Comparison of ENCODE assay signal across 15 cellular contexts in genomic region chr17:28705728-28706334, GRCh38. TPM values are rescaled to one million over a fixed set of nuclear protein-coding genes. Genes with fewer than 3 reads are reported as not detected.
DNase-seq lines count a peak whose midpoint lies in the region; ATAC-seq and TF ChIP-seq lines count a peak whose summit lies in the region.
"Had no signal": no experiment of that assay in that cellular context is flagged by ENCODE, and none has a peak within 500 bp of the region (broad histone marks: within the 10 kb centered on the region; RNA-seq: fewer than 3 reads in every experiment).

No MANE protein-coding gene starts in this region.

- no peak for TF ChIP-seq CTCF in osteocyte (IDR thresholded peaks at IDR 0.05)

- H3K9me3 Mint-ChIP-seq in activated T-cell treated with anti-CD3 and anti-CD28 coated beads, Interleukin-2, amount 50 U/mL, for 24 hours, result no peaks in the 10 kb centered on the region
- H3K9me3 Mint-ChIP-seq in activated T-cell treated with anti-CD3 and anti-CD28 coated beads, Interleukin-2, amount 50 U/mL, for 72 hours, result no peaks in the 10 kb centered on the region
- no peaks in the 10 kb centered on the region for H3K9me3 Mint-ChIP-seq in central memory CD8-positive, alpha-beta T cell
- no peaks in the 10 kb centered on the region for H3K9me3 Mint-ChIP-seq in osteocyte (ENCODE audit: unreplicated experiment)
- H3K9me3 Mint-ChIP-seq: activated CD4-positive, alpha-beta memory T cell treated with anti-CD3 and anti-CD28 coated beads for 36 hours had no signal

- no peak overlapping the region for H3K4me3 Mint-ChIP-seq in activated T-cell treated with anti-CD3 and anti-CD28 coated beads, Interleukin-2, amount 50 U/mL, for 24 hours
- H3K4me3 Mint-ChIP-seq in activated T-cell treated with anti-CD3 and anti-CD28 coated beads, Interleukin-2, amount 50 U/mL, for 72 hours, result no peak overlapping the region
- H3K4me3 Mint-ChIP-seq in central memory CD8-positive, alpha-beta T cell, result no peak overlapping the region
- H3K4me3 Mint-ChIP-seq in osteocyte (ENCODE audit: unreplicated experiment), result no peak overlapping the region
- H3K4me3 Mint-ChIP-seq: activated CD4-positive, alpha-beta memory T cell treated with anti-CD3 and anti-CD28 coated beads for 36 hours had no signal

- no peaks in the 10 kb centered on the region for H3K27me3 Mint-ChIP-seq in activated T-cell treated with anti-CD3 and anti-CD28 coated beads, Interleukin-2, amount 50 U/mL, for 24 hours
- H3K27me3 Mint-ChIP-seq in activated T-cell treated with anti-CD3 and anti-CD28 coated beads, Interleukin-2, amount 50 U/mL, for 72 hours (ENCODE audit: low read depth), result no peaks in the 10 kb centered on the region
- no peaks in the 10 kb centered on the region for H3K27me3 Mint-ChIP-seq in central memory CD8-positive, alpha-beta T cell
- H3K27me3 Mint-ChIP-seq in osteocyte (ENCODE audit: unreplicated experiment), result no peaks in the 10 kb centered on the region
- H3K27me3 Mint-ChIP-seq: activated CD4-positive, alpha-beta memory T cell treated with anti-CD3 and anti-CD28 coated beads for 36 hours had no signal

- DNase-seq in activated T-cell treated with anti-CD3 and anti-CD28 coated beads, Interleukin-2, amount 50 U/mL, for 24 hours, result no peak
- no peak for DNase-seq in activated T-cell treated with anti-CD3 and anti-CD28 coated beads, Interleukin-2, amount 50 U/mL, for 72 hours
- no peak for DNase-seq in central memory CD8-positive, alpha-beta T cell (ENCODE audit: low spot score in 2 of 2)
- DNase-seq in osteocyte (ENCODE audit: extremely low spot score, unreplicated experiment) (no peak), NCI-H128 (lab: John Stamatoyannopoulos, UW; ENCODE audit: unreplicated experiment) (no peak)
- DNase-seq: activated CD4-positive, alpha-beta memory T cell treated with anti-CD3 and anti-CD28 coated beads for 36 hours; activated effector memory CD4-positive, alpha-beta T cell treated with Interleukin-2 at 50 U/mL for 16 hours; body of pancreas; effector memory CD4-positive, alpha-beta T cell; foreskin keratinocyte; IMR-90; mammary epithelial cell; NCI-H1417; substantia nigra had no signal

- H3K4me1 Mint-ChIP-seq in activated T-cell treated with anti-CD3 and anti-CD28 coated beads, Interleukin-2, amount 50 U/mL, for 24 hours (ENCODE audit: low read depth), result peaks cover 5% of the 10 kb centered on the region
- peaks cover 6% of the 10 kb centered on the region for H3K4me1 Mint-ChIP-seq in activated T-cell treated with anti-CD3 and anti-CD28 coated beads, Interleukin-2, amount 50 U/mL, for 72 hours (ENCODE audit: low read depth)
- H3K4me1 Mint-ChIP-seq in central memory CD8-positive, alpha-beta T cell, result peaks cover 6% of the 10 kb centered on the region
- peaks cover 8% of the 10 kb centered on the region for H3K4me1 Mint-ChIP-seq in osteocyte (ENCODE audit: unreplicated experiment)

- peaks cover 67% of the 10 kb centered on the region for H3K36me3 Mint-ChIP-seq in activated T-cell treated with anti-CD3 and anti-CD28 coated beads, Interleukin-2, amount 50 U/mL, for 24 hours (ENCODE audit: low read depth)
- peaks cover 4 to 21% of the 10 kb centered on the region in 2 donors for H3K36me3 Mint-ChIP-seq in activated T-cell treated with anti-CD3 and anti-CD28 coated beads, Interleukin-2, amount 50 U/mL, for 72 hours (ENCODE audit: insufficient read depth in 2 of 2)
- H3K36me3 Mint-ChIP-seq in central memory CD8-positive, alpha-beta T cell (ENCODE audit: insufficient read depth), result peaks cover 18% of the 10 kb centered on the region
- peaks cover 17% of the 10 kb centered on the region for H3K36me3 Mint-ChIP-seq in osteocyte (ENCODE audit: unreplicated experiment)

- peak overlapping the region; percentile 61 for H3K27ac Mint-ChIP-seq in activated T-cell treated with anti-CD3 and anti-CD28 coated beads, Interleukin-2, amount 50 U/mL, for 24 hours
- H3K27ac Mint-ChIP-seq in activated T-cell treated with anti-CD3 and anti-CD28 coated beads, Interleukin-2, amount 50 U/mL, for 72 hours, result no peak overlapping the region
- peak overlapping the region; percentile 53 for H3K27ac Mint-ChIP-seq in central memory CD8-positive, alpha-beta T cell (ENCODE audit: low read depth)
- H3K27ac Mint-ChIP-seq in osteocyte (ENCODE audit: unreplicated experiment), result peak overlapping the region; percentile 23
- H3K27ac Mint-ChIP-seq: activated CD4-positive, alpha-beta memory T cell treated with anti-CD3 and anti-CD28 coated beads for 36 hours had no signal

- no peak for ATAC-seq in activated T-cell treated with anti-CD3 and anti-CD28 coated beads, Interleukin-2, amount 50 U/mL, for 72 hours (replicated peaks in 1 of 2)
- ATAC-seq in central memory CD8-positive, alpha-beta T cell (replicated peaks; ENCODE audit: extremely low read depth, poor library complexity, severe bottlenecking), result no peak
- ATAC-seq in HG03520 (IDR thresholded peaks at IDR 0.05; ENCODE audit: unreplicated experiment), result no peak
- ATAC-seq: body of pancreas, foreskin keratinocyte had no signal

RNA-seq across cellular contexts. Expression of gene PROCA1, which starts 5.9 kb away (rescaled TPM):
- 1 to 10 TPM; 8.0 to 9.6 TPM for total RNA-seq in activated T-cell treated with anti-CD3 and anti-CD28 coated beads, Interleukin-2, amount 50 U/mL, for 72 hours
- total RNA-seq in osteocyte, result 2.1 and 3.0 TPM in 2 replicates
- total RNA-seq: body of pancreas had no signal

RNA-seq across cellular contexts. Expression of gene RAB34, which starts 11.8 kb away (rescaled TPM):
- total RNA-seq in activated T-cell treated with anti-CD3 and anti-CD28 coated beads, Interleukin-2, amount 50 U/mL, for 72 hours, result 10 to 100 TPM; 10.4 to 17.3 TPM
- total RNA-seq in osteocyte, result 153 TPM in 2 replicates

RNA-seq across cellular contexts. Expression of gene RPL23A, which starts 14.0 kb away (rescaled TPM):
- 1,000 to 10,000 TPM; 2,006 to 2,174 TPM for total RNA-seq in activated T-cell treated with anti-CD3 and anti-CD28 coated beads, Interleukin-2, amount 50 U/mL, for 72 hours
- 1,390 and 1,395 TPM in 2 replicates for total RNA-seq in osteocyte

RNA-seq across cellular contexts. Expression of gene TLCD1, which starts 20.2 kb away (rescaled TPM):
- 1 to 10 TPM; 5.2 to 9.0 TPM for total RNA-seq in activated T-cell treated with anti-CD3 and anti-CD28 coated beads, Interleukin-2, amount 50 U/mL, for 72 hours
- total RNA-seq in osteocyte, result 3.8 and 5.8 TPM in 2 replicates

RNA-seq across cellular contexts. Expression of gene NEK8, which starts 22.8 kb away (rescaled TPM):
- 10 to 100 TPM in 1 of 2 donors, 1 to 10 TPM in 1; 6.9 to 10.9 TPM for total RNA-seq in activated T-cell treated with anti-CD3 and anti-CD28 coated beads, Interleukin-2, amount 50 U/mL, for 72 hours
- 8.5 and 9.9 TPM in 2 replicates for total RNA-seq in osteocyte
